In the genomic region with DNA sequence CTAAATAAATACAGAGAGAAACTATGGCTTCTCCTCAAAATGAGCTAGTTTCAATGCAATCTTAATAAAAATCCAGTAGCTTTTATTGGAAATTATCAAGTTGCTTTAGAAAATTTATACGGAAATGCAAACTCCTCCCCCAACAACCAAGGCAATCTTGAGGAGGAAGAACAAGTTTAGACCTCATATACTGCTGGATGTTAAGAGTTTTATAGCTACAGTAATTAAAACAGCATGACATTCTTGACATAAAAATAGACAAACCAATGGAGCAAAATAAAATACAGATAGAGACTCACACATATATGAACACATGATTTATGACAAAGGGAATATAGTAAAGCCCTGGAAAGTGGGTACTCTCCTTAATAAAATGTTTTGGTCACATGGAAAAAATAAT, we compare ENCODE assay signal across 3 cellular contexts.
"Had no signal": no experiment of that assay in that cellular context is flagged by ENCODE, and none has a peak within 500 bp of the region (broad histone marks: within the 10 kb centered on the region; RNA-seq: fewer than 3 reads in every experiment).

No MANE protein-coding gene starts in this region.

- H3K4me3 ChIP-seq: GM12878 had no signal

- DNase-seq: GDM1, GF-D8 had no signal

- ATAC-seq: GM12878 had no signal
